ENCODE assay signal across 25 cellular contexts in the genomic region with DNA sequence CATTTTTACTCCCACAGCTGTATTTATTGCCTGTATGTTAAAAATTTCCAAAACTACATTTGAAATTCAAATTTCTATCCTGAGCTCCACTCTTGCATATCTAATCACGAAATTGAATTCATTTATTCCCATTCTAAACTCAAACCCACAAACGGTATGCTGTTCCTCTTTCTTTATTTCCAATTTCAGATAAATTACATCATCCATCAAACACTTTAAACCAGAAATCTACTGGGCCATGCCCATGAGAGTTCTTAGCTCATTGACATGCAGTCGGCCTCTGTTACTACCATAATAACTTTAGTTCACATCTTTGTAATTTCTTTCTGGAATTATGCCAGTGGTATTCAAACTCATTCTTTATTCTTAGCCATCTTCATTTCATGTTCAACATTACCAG.
DNase-seq lines count a peak whose midpoint lies in the region; FAIRE-seq and TF ChIP-seq lines count a peak whose summit lies in the region.
"Had no signal": no experiment of that assay in that cellular context is flagged by ENCODE, and none has a peak within 500 bp of the region (broad histone marks: within the 10 kb centered on the region; RNA-seq: fewer than 3 reads in every experiment).

No MANE protein-coding gene starts in this region.

- H3K9ac ChIP-seq in SK-N-MC (ENCODE audit: insufficient read length): peak overlapping the region; percentile 48
- H3K9ac ChIP-seq: BLaER1, SK-N-SH had no signal

- H3K9me3 ChIP-seq in SK-N-MC (ENCODE audit: low read depth, low read length): no peaks in the 10 kb centered on the region
- no peaks in the 10 kb centered on the region for H3K9me3 ChIP-seq in BE2C
- H3K9me3 ChIP-seq: BLaER1, Peyer's patch, SK-N-SH had no signal

- intact Hi-C loops in posterior cingulate gyrus (cut with DNase I): no loop called here

- H3K27ac ChIP-seq in SK-N-MC: peak overlapping the region; percentile 91
- H3K27ac ChIP-seq: BLaER1, Peyer's patch had no signal

- no peaks in the 10 kb centered on the region for H3K27me3 ChIP-seq in BE2C
- H3K27me3 ChIP-seq: BLaER1, Peyer's patch had no signal

- no peak for TF ChIP-seq CTCF in retinal pigment epithelial cell (conservative IDR thresholded peaks at IDR 0.05; ENCODE audit: low read depth, low read length)
- no peak for TF ChIP-seq CTCF in BE2C (IDR thresholded peaks at IDR 0.05; ENCODE audit: low read depth, low read length)

- H3K4me1 ChIP-seq in BE2C: no peaks in the 10 kb centered on the region
- H3K4me1 ChIP-seq: BLaER1, Peyer's patch had no signal

- H3K4me3 ChIP-seq in SK-N-MC: peak overlapping the region; percentile 31
- no peak overlapping the region for H3K4me3 ChIP-seq in retinal pigment epithelial cell (ENCODE audit: low read length)
- H3K4me3 ChIP-seq in BE2C (ENCODE audit: low read depth, low read length): no peak overlapping the region
- H3K4me3 ChIP-seq: BLaER1, Peyer's patch had no signal

- TF ChIP-seq POLR2A in GM12891 (IDR thresholded peaks at IDR 0.05; ENCODE audit: low read depth, low read length): no peak

- H3K36me3 ChIP-seq in SK-N-MC (ENCODE audit: insufficient read depth, low read length) (peaks cover 65% of the 10 kb centered on the region), BE2C (no peaks in the 10 kb centered on the region)
- H3K36me3 ChIP-seq: BLaER1, Peyer's patch had no signal

- DNase-seq in GM12891 (ENCODE audit: insufficient read length, low spot score) (no peak), SK-N-MC (ENCODE audit: low read depth, low spot score) (peak; percentile 63), fibroblast of peridontal ligament (ENCODE audit: extremely low read depth) (peak; percentile 59), retinal pigment epithelial cell (ENCODE audit: low read depth) (peak; percentile 27), hypothalamus (lab: John Stamatoyannopoulos, UW) (no peak), posterior cingulate gyrus (no peak), NCI-H510A treated with DMSO at 0.1 percent for 48 hours (lab: John Stamatoyannopoulos, UW) (no peak), BE2C (no peak)
- DNase-seq: 8988T; CD4-positive, CD25-positive, alpha-beta regulatory T cell; DMS53; Karpas-422; NCI-H1092 treated with DMSO at 0.1 percent for 48 hours; NCI-H1436 treated with DMSO at 0.1 percent for 48 hours; NCI-H187 treated with DMSO at 0.1 percent for 48 hours; NCI-H2171 treated with DMSO at 0.1 percent for 48 hours; NCI-H345; NCI-H524 treated with DMSO at 0.1 percent for 48 hours; Peyer's patch; SIG-M5; SK-N-SH had no signal

- no peak for FAIRE-seq in GM12891 (lab: Jason Lieb, UNC)
- FAIRE-seq: D721Med, H1, HepG2 had no signal

TF ChIP-seq in GM12891, 5 proteins besides CTCF, POLR2A, EP300 and RAD21:
- TF ChIP-seq PAX5 (IDR thresholded peaks at IDR 0.05; ENCODE audit: insufficient read depth, low read length, severe bottlenecking): no peak
- TF ChIP-seq SPI1 (IDR thresholded peaks at IDR 0.05; ENCODE audit: low read depth, low read length): peak; percentile 31; the same call in 1 of the 2 replicates

Comparison
In these comparisons a context has a peak if more than half of its experiments do, and no peak if none do; other contexts are left out.
1. DNase-seq: peak in SK-N-MC (single experiment), fibroblast of peridontal ligament (single experiment) and retinal pigment epithelial cell (single experiment); none in GM12891 (single experiment), hypothalamus (0 of 51), posterior cingulate gyrus (0 of 10), NCI-H510A treated with DMSO at 0.1 percent for 48 hours (single experiment) and BE2C (single experiment).